1 cellular context compared by ENCODE assay signal in genomic region chr4:123453006-123453685, GRCh38.
TF ChIP-seq lines count a peak whose summit lies in the region.

No MANE protein-coding gene starts in this region.

TF ChIP-seq in SK-N-SH treated with all-trans-retinoic acid at 6 μM for 48 hours, 23 proteins besides CTCF, POLR2A, EP300 and RAD21 (continued from another document):
- no peak for TF ChIP-seq CSRNP3 (CRISPR knock-in tag; IDR thresholded peaks at IDR 0.05)
- no peak for TF ChIP-seq TCF4 (CRISPR knock-in tag; IDR thresholded peaks at IDR 0.05; ENCODE audit: borderline replicate concordance)
- TF ChIP-seq ARNTL (CRISPR knock-in tag; IDR thresholded peaks at IDR 0.05; ENCODE audit: borderline replicate concordance, low read depth) = no peak
- no peak for TF ChIP-seq ESRRG (CRISPR knock-in tag; IDR thresholded peaks at IDR 0.05)
- no peak for TF ChIP-seq ISL1 (CRISPR knock-in tag; IDR thresholded peaks at IDR 0.05)
- no peak for TF ChIP-seq CSDC2 (CRISPR knock-in tag; IDR thresholded peaks at IDR 0.05)
- TF ChIP-seq ZFP30 (CRISPR knock-in tag; IDR thresholded peaks at IDR 0.05) = no peak
- TF ChIP-seq PPARA (CRISPR knock-in tag; IDR thresholded peaks at IDR 0.05; ENCODE audit: borderline replicate concordance) = no peak
- TF ChIP-seq RARB (CRISPR knock-in tag; IDR thresholded peaks at IDR 0.05) = no peak
- TF ChIP-seq TOX (CRISPR knock-in tag; IDR thresholded peaks at IDR 0.05; ENCODE audit: borderline replicate concordance) = no peak
- no peak for TF ChIP-seq TSHZ2 (CRISPR knock-in tag; IDR thresholded peaks at IDR 0.05)
- TF ChIP-seq BACH2 (CRISPR knock-in tag; IDR thresholded peaks at IDR 0.05; ENCODE audit: borderline replicate concordance) = no peak
- no peak for TF ChIP-seq ZC3H10 (CRISPR knock-in tag; IDR thresholded peaks at IDR 0.05)
- no peak for TF ChIP-seq POU6F1 (CRISPR knock-in tag; IDR thresholded peaks at IDR 0.05; ENCODE audit: borderline replicate concordance, low read depth)
TF ChIP-seq in SK-N-SH treated with all-trans-retinoic acid at 6 μM for 48 hours: peak in this region for 0.
